In the genomic region with DNA sequence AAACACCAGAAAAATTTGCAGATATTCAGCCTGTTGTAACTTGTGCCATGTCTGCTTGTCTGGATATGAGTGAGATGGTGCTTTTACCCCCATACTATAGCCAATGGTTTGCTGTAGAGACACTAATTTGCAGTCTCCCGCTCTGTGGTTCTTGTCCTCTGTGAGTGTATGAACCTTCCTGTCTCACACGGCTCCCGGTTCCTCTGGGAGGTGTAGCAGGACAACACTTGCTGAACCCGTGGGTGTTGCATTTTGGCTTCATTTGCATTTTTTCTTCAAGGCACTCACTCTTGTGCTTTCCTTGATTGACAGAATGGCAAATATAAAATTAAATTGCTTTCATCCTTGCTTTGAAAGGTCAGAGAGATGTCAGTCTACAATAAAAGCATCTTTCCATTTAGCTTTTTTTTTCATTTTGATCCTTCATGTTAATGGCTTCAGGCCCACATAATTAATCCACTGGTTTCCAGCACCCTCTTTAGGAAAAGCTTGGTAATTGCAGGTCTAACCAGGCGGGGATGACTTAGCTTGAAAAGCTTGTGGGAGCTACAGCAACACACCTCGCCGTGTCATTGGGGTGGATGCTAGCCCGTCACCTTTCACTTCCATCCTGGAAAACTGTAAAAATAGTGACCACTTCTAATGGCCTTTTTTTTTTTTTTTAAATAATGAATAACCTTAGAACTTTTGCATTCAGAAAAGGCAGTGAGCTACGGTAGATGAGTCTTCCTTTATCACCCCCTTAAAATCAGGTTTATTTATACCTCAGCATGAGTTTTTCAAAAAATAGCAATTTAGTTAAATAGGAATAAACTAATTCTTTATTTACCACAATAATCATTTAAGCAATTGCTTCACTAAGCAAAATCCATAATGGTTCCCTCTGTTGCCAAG, we compare ENCODE assay signal across 8 cellular contexts. TPM values are rescaled to one million over a fixed set of nuclear protein-coding genes. Genes with fewer than 3 reads are reported as not detected.
DNase-seq lines count a peak whose midpoint lies in the region; ATAC-seq, FAIRE-seq and TF ChIP-seq lines count a peak whose summit lies in the region.

No MANE protein-coding gene starts in this region.

- H3K4me1 ChIP-seq in K562 (replicated peaks in 1 of 2; ENCODE audit: control insufficient read depth in 2 of 2, insufficient read depth in 2 of 2, low read length in 2 of 2) (peaks cover 0 to 2% of the 10 kb centered on the region in 2 experiments; a peak in 1 of 5 replicates), keratinocyte (ENCODE audit: control insufficient read depth, extremely low read depth, insufficient read depth, low read length) (peaks cover 6% of the 10 kb centered on the region)

- no peak overlapping the region for H3K4me3 ChIP-seq in K562
- no peak overlapping the region for H3K4me3 ChIP-seq in keratinocyte (ENCODE audit: control insufficient read depth in 2 of 3, extremely low read depth in 1 of 3, insufficient read depth in 2 of 3, low read depth in 1 of 3, low read length in 3 of 3)

- TF ChIP-seq POLR2A in K562 (conservative IDR thresholded peaks at IDR 0.05): no peak

- H3K27me3 ChIP-seq in K562 (ENCODE audit: control insufficient read depth in 2 of 2, insufficient read depth in 2 of 2, low read length in 2 of 2): no peaks in the 10 kb centered on the region
- H3K27me3 ChIP-seq in keratinocyte (ENCODE audit: control insufficient read depth, extremely low read depth, insufficient read depth, low read length): no peaks in the 10 kb centered on the region

- intact Hi-C loops in K562 (cut with micrococcal nuclease): loop anchor here (1.0 to 10.0 kb wide), 5 partner anchors 63 to 347 kb away; a partner anchor contains a TSS

- H3K9me3 ChIP-seq in K562 (replicated peaks; ENCODE audit: control insufficient read depth, insufficient read depth, low read depth, low read length) (no peaks in the 10 kb centered on the region), keratinocyte (ENCODE audit: control insufficient read depth, low read depth, low read length) (no peaks in the 10 kb centered on the region)

- WGBS in K562 (ENCODE audit: insufficient coverage, low coverage, missing lambda C conversion rate): 51% methylated on average over 9 of the region's 9 CpGs

- H4K20me1 ChIP-seq in K562 (replicated peaks; ENCODE audit: control insufficient read depth, insufficient read depth, low read length): no peaks in the 10 kb centered on the region
- no peaks in the 10 kb centered on the region for H4K20me1 ChIP-seq in keratinocyte (ENCODE audit: control insufficient read depth, extremely low read depth, insufficient read depth, low read length)

- H2AFZ ChIP-seq in K562 (ENCODE audit: low read depth, low read length) (no peak overlapping the region), keratinocyte (ENCODE audit: control insufficient read depth, low read length) (no peak overlapping the region)

- H3K4me2 ChIP-seq in K562 (ENCODE audit: insufficient read depth, low read length): no peak overlapping the region
- H3K4me2 ChIP-seq in keratinocyte (ENCODE audit: control insufficient read depth, extremely low read depth, insufficient read depth, low read depth, low read length): no peak overlapping the region

- TF ChIP-seq CTCF in K562 (IDR thresholded peaks at IDR 0.05 in 2 of 3, conservative IDR thresholded peaks at IDR 0.05 in 1 of 3; ENCODE audit: insufficient read depth in 2 of 3, low read depth in 1 of 3, low read length in 3 of 3): peak; percentile 73 to 90 (median 87)
- peak; percentile 65 to 85 (median 66) for TF ChIP-seq CTCF in keratinocyte (optimal IDR thresholded peaks at IDR 0.05 in 1 of 3, IDR thresholded peaks at IDR 0.05 in 1 of 3, conservative IDR thresholded peaks at IDR 0.05 in 1 of 3; ENCODE audit: extremely low read depth in 1 of 3, insufficient read depth in 2 of 3, low read length in 3 of 3)

- peak; percentile 93 for TF ChIP-seq RAD21 in K562 (CRISPR knock-in tag; conservative IDR thresholded peaks at IDR 0.05 in 1 of 2, IDR thresholded peaks at IDR 0.05 in 1 of 2)

- no TSS peak for BruUV-seq in K562 (replicated peaks; lab: Mats Ljungman, UMichigan)

- dilution Hi-C loops in keratinocyte (cut with MboI; ENCODE audit: extremely low pct_ligation_motif_present, low sequenced_read_pairs): loop anchor here (25.0 kb wide), 1 partner anchor 195 kb away; no protein-coding TSS in a partner anchor

- no peak overlapping the region for H3K9ac ChIP-seq in K562 (ENCODE audit: insufficient read depth in 1 of 2, low read depth in 2 of 2, low read length in 2 of 2)
- no peak overlapping the region for H3K9ac ChIP-seq in keratinocyte (ENCODE audit: control insufficient read depth, extremely low read depth, insufficient read depth, low read length)

- no peak overlapping the region for H3K27ac ChIP-seq in K562 (ENCODE audit: extremely low read depth, low read depth, low read length)
- no peak overlapping the region for H3K27ac ChIP-seq in keratinocyte (ENCODE audit: control insufficient read depth, insufficient read depth, low read length)

- H3K79me2 ChIP-seq in K562 (ENCODE audit: control insufficient read depth, insufficient read depth, low read length): no peaks in the 10 kb centered on the region; the same call in 2 of the 3 replicates
- no peaks in the 10 kb centered on the region for H3K79me2 ChIP-seq in keratinocyte (ENCODE audit: control insufficient read depth, insufficient read depth, low read length)

- H3K36me3 ChIP-seq in K562 (ENCODE audit: control insufficient read depth, insufficient read depth, low read length): peaks cover 95% of the 10 kb centered on the region
- peaks cover 46 to 68% of the 10 kb centered on the region in 2 experiments for H3K36me3 ChIP-seq in keratinocyte (ENCODE audit: control insufficient read depth in 2 of 2, extremely low read depth in 1 of 2, insufficient read depth in 2 of 2, low read length in 2 of 2)

- FAIRE-seq in K562 (lab: Jason Lieb, UNC): peak; percentile 84
- FAIRE-seq in keratinocyte (lab: Jason Lieb, UNC): peak; percentile 70

- POLR2A ChIA-PET in K562 (lab: Yijun Ruan, JAX): interaction anchor here (0.6 to 1.5 kb wide), 12 partner anchors 10 to 241 kb away, joined by 3 to 5 read pairs (median 3); no protein-coding TSS in a partner anchor

- peak; percentile 93 for ATAC-seq in GM21529 (IDR thresholded peaks at IDR 0.05; ENCODE audit: unreplicated experiment)
- ATAC-seq in K562: peak; percentile 96

- no peak for TF ChIP-seq EP300 in K562 (IDR thresholded peaks at IDR 0.05; ENCODE audit: low read length)

- H3K9me1 ChIP-seq in K562 (ENCODE audit: control insufficient read depth, insufficient read depth, low read length) (no peaks in the 10 kb centered on the region), keratinocyte (ENCODE audit: control insufficient read depth, extremely low read depth, insufficient read depth, low read length) (no peaks in the 10 kb centered on the region)

- CTCF ChIA-PET in K562 (lab: Yijun Ruan, JAX; ENCODE audit: low intra/inter-chr PET ratio): interaction anchor here (1.0 to 3.6 kb wide), 6 partner anchors 140 to 364 kb away, joined by 3 to 54 read pairs (median 6); no protein-coding TSS in a partner anchor

- in situ Hi-C loops in K562 (cut with MboI): loop anchor here (5.0 kb wide), 1 partner anchor 205 kb away; no protein-coding TSS in a partner anchor

- DNase-seq in DMS79 (lab: John Stamatoyannopoulos, UW) (peak; percentile 42), MV-4-11 (lab: John Stamatoyannopoulos, UW) (peak; percentile 54), SW480 (ENCODE audit: low spot score) (peak; percentile 67), K562 (ENCODE audit: extremely low read depth in 1 of 4, low spot score in 3 of 4) (peak; percentile 52 to 78 (median 65)), keratinocyte (ENCODE audit: low read depth, low spot score) (no peak), cerebellar nuclear complex (lab: John Stamatoyannopoulos, UW) (no peak)
- DNase-seq in stimulated activated CD4-positive, alpha-beta T cell treated with anti-CD3 and anti-CD28 coated beads, TNF-alpha, amount 100 ng/mL, for 24 hours (ENCODE audit: low read depth in 3 of 3): peak; percentile 14 to 29 (median 24)

TF ChIP-seq in K562, 482 proteins besides CTCF, POLR2A, EP300 and RAD21 (continues in another document):
- TF ChIP-seq JUND (IDR thresholded peaks at IDR 0.05; ENCODE audit: borderline replicate concordance, low read depth, low read length) (peak; percentile 26; the same call in 1 of the 2 replicates), JUND (tag; IDR thresholded peaks at IDR 0.05; ENCODE audit: borderline replicate concordance, low read depth, low read length) (no peak)

RNA-seq across cellular contexts. Expression of a gene that starts 27.4 kb away (rescaled TPM):
- total RNA-seq in K562 (2011; cell fraction: chromatin; rRNA removed; ENCODE audit: low replicate concordance): 0.23 TPM in 1 of 2 replicates, not detected in the other
- not detected in 2 replicates for total RNA-seq in K562 (2011; cell fraction: nucleolus; rRNA removed)
- 0.15 TPM in 1 of 2 replicates, not detected in the other for total RNA-seq in K562 (2011; cell fraction: nucleoplasm; rRNA removed)
- total RNA-seq in K562 (2014; rRNA removed): not detected in 2 replicates
- total RNA-seq in K562 (2014; rRNA removed; fragmentation: Illumina TruSeq; extraction: Trizol): not detected in 2 replicates
- total RNA-seq in K562 (2015; rRNA removed; fragmentation: Illumina TruSeq; extraction: Trizol): not detected in 2 replicates
- 0.20 and 0.36 TPM in 2 replicates for total RNA-seq in K562 (2021)
- 0.01 and 0.08 TPM in 2 replicates for polyA plus RNA-seq in K562 (2011; rRNA removed)
- polyA plus RNA-seq in K562 (2011; cell fraction: cytosol; rRNA removed): 0.01 and 0.13 TPM in 2 replicates
- polyA plus RNA-seq in K562 (2011; cell fraction: nucleus; rRNA removed): 0.14 TPM in 1 of 2 replicates, not detected in the other
- 0.04 and 0.15 TPM in 2 replicates for polyA plus RNA-seq in K562 (2012)
- polyA plus RNA-seq in K562 (2014; fragmentation: Illumina TruSeq; extraction: Trizol): not detected in 2 replicates
- not detected for polyA plus RNA-seq in K562 (2014; fragmentation: Nextera tagmentation; extraction: Ambion mirVana)
- not detected in 2 replicates for polyA plus RNA-seq in K562 (2014; rRNA removed)
- polyA minus RNA-seq in K562 (2011; rRNA and poly(A)+ RNA removed): not detected in 2 replicates
- polyA minus RNA-seq in K562 (2011; cell fraction: cytosol; rRNA and poly(A)+ RNA removed): not detected in 2 replicates
- polyA minus RNA-seq in K562 (2011; cell fraction: nucleus; rRNA and poly(A)+ RNA removed): 0.27 TPM in 1 of 2 replicates, not detected in the other
- polyA plus RNA-seq in keratinocyte: 45.8 to 74.8 TPM (median 66.2 TPM) in 3 replicates
- 57.5 TPM for polyA plus RNA-seq in keratinocyte (2011; ENCODE audit: low read depth)
- polyA plus RNA-seq in keratinocyte (2011; cell fraction: cytosol; rRNA removed): 24.3 and 36.9 TPM in 2 replicates
- polyA plus RNA-seq in keratinocyte (2011; cell fraction: nucleus; rRNA removed): 97.9 and 116 TPM in 2 replicates
- 66.2 and 72.4 TPM in 2 replicates for polyA plus RNA-seq in keratinocyte (2012; ENCODE audit: low replicate concordance)
- polyA minus RNA-seq in keratinocyte: 60.5 to 115 TPM (median 88.8 TPM) in 3 replicates
- 102 TPM for polyA minus RNA-seq in keratinocyte (2011; cell fraction: cytosol; rRNA and poly(A)+ RNA removed)
- 130 and 161 TPM in 2 replicates for polyA minus RNA-seq in keratinocyte (2011; cell fraction: nucleus; rRNA and poly(A)+ RNA removed)

Comparison
In these comparisons a context has a peak if more than half of its experiments do, and no peak if none do; other contexts are left out.
1. DNase-seq: peak in DMS79 (single experiment), MV-4-11 (single experiment), SW480 (single experiment), K562 (4 of 4) and stimulated activated CD4-positive, alpha-beta T cell treated with anti-CD3 and anti-CD28 coated beads, TNF-alpha, amount 100 ng/mL, for 24 hours (3 of 3); none in keratinocyte (single experiment) and cerebellar nuclear complex (0 of 2).
2. RNA of a gene that starts 27.4 kb away (polyA plus RNA-seq): 24.3 to 116 TPM in keratinocyte; 0.01 to 0.15 TPM in K562; every median in the first group is over 10 times any median in the second.